ENCODE assay signal across 26 cellular contexts in the genomic region with DNA sequence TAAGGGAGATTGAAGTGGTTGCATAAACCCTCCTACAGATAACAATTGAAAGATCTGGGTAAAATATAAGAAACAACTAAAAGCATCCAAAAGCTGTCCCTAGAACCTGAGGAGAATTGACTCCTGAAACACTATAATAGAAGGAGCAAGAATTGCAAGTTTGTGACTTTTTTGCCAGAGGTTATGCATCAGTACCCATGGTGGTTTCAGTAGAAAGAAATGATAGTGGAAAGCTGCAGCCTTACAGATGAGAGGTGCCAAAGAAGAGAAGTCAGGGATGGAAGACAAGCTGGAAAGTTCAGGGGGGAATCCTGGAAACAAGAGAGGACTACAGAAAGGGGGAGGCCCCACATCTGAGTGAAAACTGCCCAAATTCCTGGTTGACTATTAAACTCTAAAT.
DNase-seq lines count a peak whose midpoint lies in the region; ATAC-seq, FAIRE-seq and TF ChIP-seq lines count a peak whose summit lies in the region.
"Had no signal": no experiment of that assay in that cellular context is flagged by ENCODE, and none has a peak within 500 bp of the region (broad histone marks: within the 10 kb centered on the region; RNA-seq: fewer than 3 reads in every experiment).

No MANE protein-coding gene starts in this region.

- H4K20me1 ChIP-seq in osteoblast (ENCODE audit: insufficient read depth, low read length): no peaks in the 10 kb centered on the region

- H3K4me3 Mint-ChIP-seq in activated T-cell treated with anti-CD3 and anti-CD28 coated beads, Interleukin-2, amount 50 U/mL, for 72 hours: no peak overlapping the region
- no peak overlapping the region for H3K4me3 Mint-ChIP-seq in endodermal cell
- H3K4me3 Mint-ChIP-seq: activated naive CD8-positive, alpha-beta T cell treated with anti-CD3 and anti-CD28 coated beads, Interleukin-2, amount 10 ng/mL, durations not matched to agents 7 days and 5 days; activated T-helper 1 cell treated with anti-CD3 and anti-CD28 coated beads, Interleukin-12 subunit alpha, Interleukin-12 subunit beta, Interleukin-2, Interleukin-4 antibody, amounts not matched to agents 30 ng/mL and 10 ng/mL and 1 ng/mL, durations not matched to agents 14 hours and 24 hours and 36 hours; GM23338; type B pancreatic cell had no signal

- no peak for FAIRE-seq in HTR-8/SVneo (lab: Jason Lieb, UNC)

- H3K9me3 ChIP-seq in endodermal cell (ENCODE audit: control insufficient read depth, low read length) (peaks cover 21% of the 10 kb centered on the region), osteoblast (ENCODE audit: low read depth, low read length) (no peaks in the 10 kb centered on the region)
- H3K9me3 ChIP-seq: gastrocnemius medialis had no signal

- H3K27ac ChIP-seq in endodermal cell (ENCODE audit: low read depth, low read length) (peak overlapping the region; percentile 8), osteoblast (ENCODE audit: low read depth, low read length) (no peak overlapping the region)
- H3K27ac ChIP-seq: esophagus squamous epithelium, gastrocnemius medialis, PC-9 had no signal

- TF ChIP-seq CTCF in endodermal cell (conservative IDR thresholded peaks at IDR 0.05) (no peak), osteoblast (IDR thresholded peaks at IDR 0.05; ENCODE audit: extremely low read depth, low read depth, low read length) (no peak)

- H3K27me3 Mint-ChIP-seq in activated T-cell treated with anti-CD3 and anti-CD28 coated beads, Interleukin-2, amount 50 U/mL, for 72 hours (ENCODE audit: low read depth): no peaks in the 10 kb centered on the region
- no peaks in the 10 kb centered on the region for H3K27me3 Mint-ChIP-seq in endodermal cell (ENCODE audit: insufficient read depth)
- H3K27me3 Mint-ChIP-seq: activated naive CD8-positive, alpha-beta T cell treated with anti-CD3 and anti-CD28 coated beads, Interleukin-2, amount 10 ng/mL, durations not matched to agents 7 days and 5 days; type B pancreatic cell had no signal

- H3K36me3 Mint-ChIP-seq in activated T-cell treated with anti-CD3 and anti-CD28 coated beads, Interleukin-2, amount 50 U/mL, for 72 hours (ENCODE audit: insufficient read depth in 2 of 2): peaks cover 5 to 15% of the 10 kb centered on the region in 2 donors
- peaks cover 17% of the 10 kb centered on the region for H3K36me3 Mint-ChIP-seq in endodermal cell (ENCODE audit: low read depth)

- H3K27ac Mint-ChIP-seq in activated T-cell treated with anti-CD3 and anti-CD28 coated beads, Interleukin-2, amount 50 U/mL, for 72 hours: peak overlapping the region; percentile 22
- peak overlapping the region; percentile 8 for H3K27ac Mint-ChIP-seq in endodermal cell
- H3K27ac Mint-ChIP-seq: activated naive CD8-positive, alpha-beta T cell treated with anti-CD3 and anti-CD28 coated beads, Interleukin-2, amount 10 ng/mL, durations not matched to agents 7 days and 5 days; activated T-helper 1 cell treated with anti-CD3 and anti-CD28 coated beads, Interleukin-12 subunit alpha, Interleukin-12 subunit beta, Interleukin-2, Interleukin-4 antibody, amounts not matched to agents 30 ng/mL and 10 ng/mL and 1 ng/mL, durations not matched to agents 14 hours and 24 hours and 36 hours; GM23338; type B pancreatic cell had no signal

- H3K4me3 ChIP-seq in endodermal cell (ENCODE audit: low read length): no peak overlapping the region
- no peak overlapping the region for H3K4me3 ChIP-seq in osteoblast (ENCODE audit: insufficient read depth, low read length)
- H3K4me3 ChIP-seq: esophagus squamous epithelium, gastrocnemius medialis, GM23338, PC-9 had no signal

- H3K9ac ChIP-seq in endodermal cell (ENCODE audit: extremely low read depth, low read length, poor library complexity, severe bottlenecking): no peak overlapping the region

- no peak for DNase-seq in activated T-cell treated with anti-CD3 and anti-CD28 coated beads, Interleukin-2, amount 50 U/mL, for 72 hours
- DNase-seq in activated T-cell treated with anti-CD3 and anti-CD28 coated beads for 4 hours (no peak), NCI-H82 (lab: John Stamatoyannopoulos, UW) (peak; percentile 43), endodermal cell (no peak), osteoblast (ENCODE audit: insufficient read length, low spot score, missing footprints) (peak; percentile 55), HTR-8/SVneo (ENCODE audit: insufficient read length, low spot score) (no peak)
- DNase-seq: 8988T; activated naive CD8-positive, alpha-beta T cell treated with anti-CD3 and anti-CD28 coated beads, Interleukin-2, amount 10 ng/mL, durations not matched to agents 7 days and 5 days; AML-193; Calu3; esophagus squamous epithelium; gastrocnemius medialis; kidney glomerular epithelial cell; NCI-H1105; NCI-H2029; NCI-H2227 treated with DMSO at 0.1 percent for 48 hours; NCI-H748 treated with DMSO at 0.1 percent for 48 hours; PC-9; SHP77 treated with DMSO at 0.1 percent for 48 hours; stimulated activated CD4-positive, alpha-beta T cell treated with anti-CD3 and anti-CD28 coated beads, Interleukin-12 subunit alpha, Interleukin-12 subunit beta, amount 100 ng/mL, for 4 hours; SW 1271 had no signal

- H3K27me3 ChIP-seq in endodermal cell (ENCODE audit: control insufficient read depth, insufficient read depth, low read length, poor library complexity, severe bottlenecking) (no peaks in the 10 kb centered on the region), osteoblast (ENCODE audit: insufficient read depth, low read length) (no peaks in the 10 kb centered on the region)
- H3K27me3 ChIP-seq: esophagus squamous epithelium, gastrocnemius medialis had no signal

- H2AFZ ChIP-seq in osteoblast (ENCODE audit: low read length): no peak overlapping the region
- H2AFZ ChIP-seq: GM23338, PC-9 had no signal

- H3K79me2 ChIP-seq in osteoblast (ENCODE audit: insufficient read depth, low read length): no peaks in the 10 kb centered on the region

- no peak for ATAC-seq in activated T-cell treated with anti-CD3 and anti-CD28 coated beads, Interleukin-2, amount 50 U/mL, for 72 hours (replicated peaks in 1 of 2)
- ATAC-seq in GM18870 (IDR thresholded peaks at IDR 0.05; ENCODE audit: unreplicated experiment) (no peak), GM21619 (IDR thresholded peaks at IDR 0.05; ENCODE audit: unreplicated experiment) (no peak)
- ATAC-seq: gastrocnemius medialis, GM23338 had no signal

- no peak overlapping the region for H3K4me2 ChIP-seq in osteoblast (ENCODE audit: insufficient read depth, low read length)
- H3K4me2 ChIP-seq: GM23338, PC-9 had no signal

- peaks cover 6% of the 10 kb centered on the region for H3K4me1 ChIP-seq in endodermal cell (ENCODE audit: control insufficient read depth, insufficient read depth, low read length)
- H3K4me1 ChIP-seq in osteoblast (ENCODE audit: insufficient read depth, low read length): no peaks in the 10 kb centered on the region
- H3K4me1 ChIP-seq: esophagus squamous epithelium, gastrocnemius medialis had no signal

- H3K4me1 Mint-ChIP-seq in activated T-cell treated with anti-CD3 and anti-CD28 coated beads, Interleukin-2, amount 50 U/mL, for 72 hours (ENCODE audit: low read depth): peaks cover 42% of the 10 kb centered on the region
- H3K4me1 Mint-ChIP-seq in endodermal cell: peaks cover 13% of the 10 kb centered on the region

- peaks cover 1 to 4% of the 10 kb centered on the region in 2 donors for H3K9me3 Mint-ChIP-seq in activated T-cell treated with anti-CD3 and anti-CD28 coated beads, Interleukin-2, amount 50 U/mL, for 72 hours
- H3K9me3 Mint-ChIP-seq in endodermal cell: peaks cover 14% of the 10 kb centered on the region

- H3K36me3 ChIP-seq in endodermal cell (ENCODE audit: control insufficient read depth, insufficient read depth, low read length): peaks cover 15% of the 10 kb centered on the region
- peaks cover 2% of the 10 kb centered on the region for H3K36me3 ChIP-seq in osteoblast (ENCODE audit: insufficient read depth, low read length)
- H3K36me3 ChIP-seq: esophagus squamous epithelium, gastrocnemius medialis had no signal

Comparison
In these comparisons a context has a peak if more than half of its experiments do, and no peak if none do; other contexts are left out.
1. DNase-seq: peak in NCI-H82 (single experiment) and osteoblast (single experiment); none in activated T-cell treated with anti-CD3 and anti-CD28 coated beads, Interleukin-2, amount 50 U/mL, for 72 hours (0 of 2), activated T-cell treated with anti-CD3 and anti-CD28 coated beads for 4 hours (single experiment), endodermal cell (single experiment) and HTR-8/SVneo (single experiment).